16 cellular contexts compared by ENCODE assay signal in the genomic region with DNA sequence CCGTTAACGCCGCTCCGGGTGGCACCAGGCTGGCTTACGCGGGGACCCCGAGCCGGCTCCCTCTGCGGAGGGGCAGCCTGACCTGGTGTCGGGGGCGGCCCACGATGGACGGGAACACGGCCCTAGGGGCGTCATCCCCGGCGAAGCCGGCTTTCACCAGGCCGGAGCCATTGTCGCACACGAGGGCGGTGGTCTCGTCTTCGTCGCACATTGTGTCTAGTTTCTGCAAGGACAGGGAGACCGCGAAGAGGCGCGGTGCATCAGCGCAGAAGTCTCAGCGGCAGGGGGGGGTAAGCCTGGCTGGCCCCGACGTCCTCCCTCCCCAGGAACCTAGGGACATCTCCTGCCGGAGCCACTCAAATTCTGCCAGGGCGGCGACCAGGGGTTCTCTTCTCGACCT. TPM values are rescaled to one million over a fixed set of nuclear protein-coding genes. Genes with fewer than 3 reads are reported as not detected.
DNase-seq lines count a peak whose midpoint lies in the region; ATAC-seq and TF ChIP-seq lines count a peak whose summit lies in the region.
"Had no signal": no experiment of that assay in that cellular context is flagged by ENCODE, and none has a peak within 500 bp of the region (broad histone marks: within the 10 kb centered on the region; RNA-seq: fewer than 3 reads in every experiment).

No MANE protein-coding gene starts in this region.

- peak overlapping the region; percentile 23 for H3K27ac Mint-ChIP-seq in activated T-helper 1 cell treated with anti-CD3 and anti-CD28 coated beads, Interleukin-12 subunit alpha, Interleukin-12 subunit beta, Interleukin-2, Interleukin-4 antibody, amounts not matched to agents 30 ng/mL and 10 ng/mL and 1 ng/mL, durations not matched to agents 14 hours and 24 hours and 36 hours
- H3K27ac Mint-ChIP-seq in naive thymus-derived CD8-positive, alpha-beta T cell = no peak overlapping the region
- H3K27ac Mint-ChIP-seq in CD14-positive monocyte = no peak overlapping the region
- H3K27ac Mint-ChIP-seq: CD4-positive, CD25-positive, alpha-beta regulatory T cell; IgD-negative memory B cell had no signal

- no peaks in the 10 kb centered on the region for H3K36me3 ChIP-seq in left ventricle myocardium inferior

- no peak for DNase-seq in left ventricle myocardium inferior
- no peak for DNase-seq in Right ventricle myocardium superior
- no peak for DNase-seq in activated T-helper 1 cell treated with anti-CD3 and anti-CD28 coated beads, Interleukin-12 subunit alpha, Interleukin-12 subunit beta, Interleukin-2, Interleukin-4 antibody, amounts not matched to agents 30 ng/mL and 10 ng/mL and 1 ng/mL, durations not matched to agents 14 hours and 24 hours and 36 hours (ENCODE audit: low spot score)
- DNase-seq in naive thymus-derived CD8-positive, alpha-beta T cell = no peak
- no peak for DNase-seq in CD14-positive monocyte (ENCODE audit: low spot score)
- DNase-seq: CD4-positive, CD25-positive, alpha-beta regulatory T cell; DMS 273 treated with DMSO at 0.1 percent for 48 hours; NCI-H187 treated with DMSO at 0.1 percent for 48 hours; NCI-H446 had no signal

- peaks cover 8% of the 10 kb centered on the region for H3K4me1 Mint-ChIP-seq in activated T-helper 1 cell treated with anti-CD3 and anti-CD28 coated beads, Interleukin-12 subunit alpha, Interleukin-12 subunit beta, Interleukin-2, Interleukin-4 antibody, amounts not matched to agents 30 ng/mL and 10 ng/mL and 1 ng/mL, durations not matched to agents 14 hours and 24 hours and 36 hours (ENCODE audit: low read depth)
- H3K4me1 Mint-ChIP-seq in naive thymus-derived CD8-positive, alpha-beta T cell = peaks cover 5 to 27% (median 23%) of the 10 kb centered on the region in 4 donors
- H3K4me1 Mint-ChIP-seq in CD14-positive monocyte = peaks cover 16% of the 10 kb centered on the region

- no peak overlapping the region for H3K4me3 Mint-ChIP-seq in activated T-helper 1 cell treated with anti-CD3 and anti-CD28 coated beads, Interleukin-12 subunit alpha, Interleukin-12 subunit beta, Interleukin-2, Interleukin-4 antibody, amounts not matched to agents 30 ng/mL and 10 ng/mL and 1 ng/mL, durations not matched to agents 14 hours and 24 hours and 36 hours
- peak overlapping the region in 6 of 10 donors; percentile 36 to 84 (median 68) for H3K4me3 Mint-ChIP-seq in naive thymus-derived CD8-positive, alpha-beta T cell
- H3K4me3 Mint-ChIP-seq in CD14-positive monocyte = peak overlapping the region in 1 of 2 donors; percentile 80

- no peaks in the 10 kb centered on the region for H3K9me3 ChIP-seq in left ventricle myocardium inferior (replicated peaks)
- H3K9me3 ChIP-seq: A549 had no signal

- peak overlapping the region; percentile 59 for H3K27ac ChIP-seq in left ventricle myocardium inferior (replicated peaks)
- H3K27ac ChIP-seq: A549 had no signal

- POLR2A ChIA-PET in naive thymus-derived CD8-positive, alpha-beta T cell (lab: Charles Lee) = no interaction called here

- ATAC-seq in Right ventricle myocardium superior (ENCODE audit: poor library complexity) (no peak), GM21381 (IDR thresholded peaks at IDR 0.05; ENCODE audit: unreplicated experiment) (no peak), HG02763 (IDR thresholded peaks at IDR 0.05; ENCODE audit: unreplicated experiment) (no peak), HG02610 (IDR thresholded peaks at IDR 0.05; ENCODE audit: unreplicated experiment) (no peak)
- no peak for ATAC-seq in naive thymus-derived CD8-positive, alpha-beta T cell
- ATAC-seq: Right ventricle myocardium inferior had no signal

- H3K36me3 Mint-ChIP-seq in activated T-helper 1 cell treated with anti-CD3 and anti-CD28 coated beads, Interleukin-12 subunit alpha, Interleukin-12 subunit beta, Interleukin-2, Interleukin-4 antibody, amounts not matched to agents 30 ng/mL and 10 ng/mL and 1 ng/mL, durations not matched to agents 14 hours and 24 hours and 36 hours (ENCODE audit: low read depth) = peaks cover 6% of the 10 kb centered on the region
- peaks cover 0 to 6% (median 3%) of the 10 kb centered on the region in 3 donors for H3K36me3 Mint-ChIP-seq in naive thymus-derived CD8-positive, alpha-beta T cell
- peaks cover 5 to 9% of the 10 kb centered on the region in 2 donors for H3K36me3 Mint-ChIP-seq in CD14-positive monocyte
- H3K36me3 Mint-ChIP-seq: CD4-positive, CD25-positive, alpha-beta regulatory T cell; IgD-negative memory B cell had no signal

- no peaks in the 10 kb centered on the region for H3K9me3 Mint-ChIP-seq in activated T-helper 1 cell treated with anti-CD3 and anti-CD28 coated beads, Interleukin-12 subunit alpha, Interleukin-12 subunit beta, Interleukin-2, Interleukin-4 antibody, amounts not matched to agents 30 ng/mL and 10 ng/mL and 1 ng/mL, durations not matched to agents 14 hours and 24 hours and 36 hours
- peaks cover 0 to 3% (median 0%) of the 10 kb centered on the region in 9 donors for H3K9me3 Mint-ChIP-seq in naive thymus-derived CD8-positive, alpha-beta T cell
- H3K9me3 Mint-ChIP-seq in CD14-positive monocyte = peaks cover 0 to 35% (median 11%) of the 10 kb centered on the region in 7 donors

- H3K4me3 ChIP-seq in left ventricle myocardium inferior = peak overlapping the region; percentile 60
- H3K4me3 ChIP-seq: A549 had no signal

- intact Hi-C loops in left ventricle myocardium inferior (cut with micrococcal nuclease) = no loop called here
- intact Hi-C loops in Right ventricle myocardium superior (cut with DNase I) = no loop called here
- intact Hi-C loops in activated T-helper 1 cell treated with anti-CD3 and anti-CD28 coated beads, Interleukin-12 subunit alpha, Interleukin-12 subunit beta, Interleukin-2, Interleukin-4 antibody, amounts not matched to agents 30 ng/mL and 10 ng/mL and 1 ng/mL, durations not matched to agents 14 hours and 24 hours and 36 hours (cut with micrococcal nuclease) = loop anchor here (10.0 kb wide), 1 partner anchor 992 kb away; a partner anchor contains a TSS
- intact Hi-C loops in CD14-positive monocyte (cut with micrococcal nuclease) = no loop called here

- no peak for TF ChIP-seq CTCF in left ventricle myocardium inferior (IDR thresholded peaks at IDR 0.05; ENCODE audit: borderline replicate concordance)
- TF ChIP-seq CTCF in CD14-positive monocyte (IDR thresholded peaks at IDR 0.05) = no peak

- peaks cover 73% of the 10 kb centered on the region for H3K27me3 ChIP-seq in left ventricle myocardium inferior (ENCODE audit: low read depth)

- peaks cover 85% of the 10 kb centered on the region for H3K27me3 Mint-ChIP-seq in activated T-helper 1 cell treated with anti-CD3 and anti-CD28 coated beads, Interleukin-12 subunit alpha, Interleukin-12 subunit beta, Interleukin-2, Interleukin-4 antibody, amounts not matched to agents 30 ng/mL and 10 ng/mL and 1 ng/mL, durations not matched to agents 14 hours and 24 hours and 36 hours (ENCODE audit: insufficient read depth)
- peaks cover 26 to 67% (median 39%) of the 10 kb centered on the region in 5 donors for H3K27me3 Mint-ChIP-seq in naive thymus-derived CD8-positive, alpha-beta T cell
- H3K27me3 Mint-ChIP-seq in CD14-positive monocyte (ENCODE audit: low read depth in 3 of 3) = peaks cover 83 to 91% (median 84%) of the 10 kb centered on the region in 3 donors

- H3K4me1 ChIP-seq in left ventricle myocardium inferior = peaks cover 58% of the 10 kb centered on the region
- H3K4me1 ChIP-seq: A549 had no signal

RNA-seq across cellular contexts. Expression of a gene that starts 1.0 kb away (rescaled TPM):
- 7,565 TPM for total RNA-seq in left ventricle myocardium inferior
- total RNA-seq in Right ventricle myocardium superior = 577 TPM
- 0.20 TPM in 1 of 2 replicates, not detected in the other for total RNA-seq in activated T-helper 1 cell treated with anti-CD3 and anti-CD28 coated beads, Interleukin-12 subunit alpha, Interleukin-12 subunit beta, Interleukin-2, Interleukin-4 antibody, amounts not matched to agents 30 ng/mL and 10 ng/mL and 1 ng/mL, durations not matched to agents 14 hours and 24 hours and 36 hours
- under 1 TPM; 0.34 to 0.36 TPM for total RNA-seq in naive thymus-derived CD8-positive, alpha-beta T cell
- polyA plus RNA-seq in naive thymus-derived CD8-positive, alpha-beta T cell = not detected
- not detected for polyA plus RNA-seq in CD14-positive monocyte
- total RNA-seq: CD4-positive, CD25-positive, alpha-beta regulatory T cell; Daoy had no signal
- polyA plus RNA-seq: CD4-positive, CD25-positive, alpha-beta regulatory T cell; IgD-negative memory B cell had no signal

Comparison
In these comparisons a context has a peak if more than half of its experiments do, and no peak if none do; other contexts are left out.
1. RNA of a gene that starts 1.0 kb away (total RNA-seq): 7,565 TPM in left ventricle myocardium inferior (single experiment) and 577 TPM in Right ventricle myocardium superior (single experiment); 0.34 to 0.36 TPM in naive thymus-derived CD8-positive, alpha-beta T cell and 0.20 TPM in activated T-helper 1 cell treated with anti-CD3 and anti-CD28 coated beads, Interleukin-12 subunit alpha, Interleukin-12 subunit beta, Interleukin-2, Interleukin-4 antibody, amounts not matched to agents 30 ng/mL and 10 ng/mL and 1 ng/mL, durations not matched to agents 14 hours and 24 hours and 36 hours; every median in the first group is over 100 times any median in the second.